Comparison of ENCODE assay signal across 8 cellular contexts in genomic region chr7:137454169-137455166, GRCh38.
DNase-seq lines count a peak whose midpoint lies in the region; ATAC-seq, FAIRE-seq and TF ChIP-seq lines count a peak whose summit lies in the region.

No MANE protein-coding gene starts in this region.

- H3K36me3 ChIP-seq in BE2C: no peaks in the 10 kb centered on the region

- no peaks in the 10 kb centered on the region for H3K27me3 ChIP-seq in BE2C

- peaks cover 18% of the 10 kb centered on the region for H3K4me1 ChIP-seq in BE2C

- DNase-seq in BE2C: no peak
- peak; percentile 1 for DNase-seq in NCI-H82 treated with DMSO at 0.1 percent for 48 hours (lab: John Stamatoyannopoulos, UW; ENCODE audit: unreplicated experiment)
- DNase-seq in medulla oblongata (ENCODE audit: extremely low spot score): peak; percentile 85
- no peak for DNase-seq in NK-92 treated with Interleukin-12 subunit alpha and Interleukin-12 subunit beta, amount 100 ng/mL, for 24 hours (lab: John Stamatoyannopoulos, UW)
- no peak for DNase-seq in islet precursor cell

- peak; percentile 73 for TF ChIP-seq CTCF in BE2C (IDR thresholded peaks at IDR 0.05; ENCODE audit: low read depth, low read length)

- ATAC-seq in GM19351 (IDR thresholded peaks at IDR 0.05; ENCODE audit: unreplicated experiment) (peak; percentile 84), HG03520 (IDR thresholded peaks at IDR 0.05; ENCODE audit: unreplicated experiment) (peak; percentile 62)

- H3K9me3 ChIP-seq in BE2C: no peaks in the 10 kb centered on the region

- FAIRE-seq in colon (lab: Jason Lieb, UNC): peak; percentile 61

- peak overlapping the region; percentile 38 for H3K4me3 ChIP-seq in BE2C (ENCODE audit: low read depth, low read length)

Comparison
In these comparisons a context has a peak if more than half of its experiments do, and no peak if none do; other contexts are left out.
1. DNase-seq: peak in NCI-H82 treated with DMSO at 0.1 percent for 48 hours (single experiment) and medulla oblongata (single experiment); none in BE2C (single experiment), NK-92 treated with Interleukin-12 subunit alpha and Interleukin-12 subunit beta, amount 100 ng/mL, for 24 hours (single experiment) and islet precursor cell (single experiment).